ENCODE assay signal across 26 cellular contexts in genomic region chr6:156407334-156407733, GRCh38.
"Had no signal": no experiment of that assay in that cellular context is flagged by ENCODE, and none has a peak within 500 bp of the region (broad histone marks: within the 10 kb centered on the region; RNA-seq: fewer than 3 reads in every experiment).

No MANE protein-coding gene starts in this region.

- H3K27ac ChIP-seq: HL-60, KMS-11, PC-9, Peyer's patch, SJCRH30 had no signal

- H3K36me3 ChIP-seq: Peyer's patch, SJCRH30 had no signal

- H3K4me2 ChIP-seq: KMS-11, PC-9 had no signal

- ATAC-seq: K562, Right ventricle myocardium inferior, SK-N-SH treated with all-trans-retinoic acid at 6 μM for 48 hours had no signal

- H3K27me3 ChIP-seq: Peyer's patch, SJCRH30 had no signal

- H3K4me3 ChIP-seq: K562, PC-9, Peyer's patch, SJCRH30 had no signal

- H2AFZ ChIP-seq: PC-9 had no signal

- DNase-seq: Kasumi-1; MM.1S; NCI-H1092 treated with DMSO at 0.1 percent for 48 hours; NCI-H1436; NCI-H187; NCI-H2029; NCI-H2081 treated with DMSO at 0.1 percent for 48 hours; NCI-H2171; NCI-H226; NCI-H446; NCI-H510A; NCI-H524 treated with DMSO at 0.1 percent for 48 hours; NCI-H69; NCI-H774; NK-92 treated with Interleukin-12 subunit alpha and Interleukin-12 subunit beta, amount 100 ng/mL, for 24 hours; OCI-M1; PC-9; Peyer's patch; SHP77 treated with DMSO at 0.1 percent for 48 hours; SJCRH30 had no signal

- H3K27ac Mint-ChIP-seq: IgD-negative memory B cell had no signal

- H3K9ac ChIP-seq: KMS-11 had no signal

- H3K4me1 ChIP-seq: Peyer's patch, SJCRH30 had no signal

- H3K4me3 Mint-ChIP-seq: IgD-negative memory B cell had no signal

- H3K9me3 ChIP-seq: Peyer's patch, SJCRH30 had no signal
